In the genomic region with DNA sequence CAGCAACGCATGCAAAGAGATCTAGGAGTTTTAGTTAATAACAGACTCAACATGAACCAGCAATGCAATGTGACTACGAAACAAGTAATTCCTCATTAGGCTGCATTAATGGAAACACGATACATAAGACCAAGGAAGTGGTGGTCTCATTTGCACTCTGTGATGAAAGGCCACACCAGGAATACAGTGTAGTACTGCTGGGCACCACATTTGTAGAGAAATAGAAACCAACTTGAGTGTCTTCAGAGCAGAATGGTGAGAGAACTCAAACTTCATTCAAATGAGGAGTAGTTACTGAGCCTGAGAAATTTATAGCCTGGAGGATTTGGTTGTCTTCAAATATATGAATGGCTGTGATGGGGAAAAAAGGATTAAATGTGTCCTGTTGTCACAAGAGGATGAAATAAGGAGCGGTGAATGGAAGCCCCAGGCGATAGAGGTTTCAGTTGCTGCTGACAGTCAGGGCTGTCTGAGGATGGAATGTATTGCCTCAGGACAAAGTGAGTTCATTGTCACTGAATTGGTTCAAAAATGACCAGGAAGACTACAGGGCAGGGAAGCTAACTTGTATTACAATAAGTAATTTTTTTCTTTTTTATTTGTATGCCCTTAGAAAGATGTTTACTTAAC, we compare ENCODE assay signal across 1 cellular context.
TF ChIP-seq lines count a peak whose summit lies in the region.

No MANE protein-coding gene starts in this region.

TF ChIP-seq in GM23338, 12 proteins besides CTCF, POLR2A, EP300 and RAD21 (continued from another document):
- TF ChIP-seq, protein P1, sequence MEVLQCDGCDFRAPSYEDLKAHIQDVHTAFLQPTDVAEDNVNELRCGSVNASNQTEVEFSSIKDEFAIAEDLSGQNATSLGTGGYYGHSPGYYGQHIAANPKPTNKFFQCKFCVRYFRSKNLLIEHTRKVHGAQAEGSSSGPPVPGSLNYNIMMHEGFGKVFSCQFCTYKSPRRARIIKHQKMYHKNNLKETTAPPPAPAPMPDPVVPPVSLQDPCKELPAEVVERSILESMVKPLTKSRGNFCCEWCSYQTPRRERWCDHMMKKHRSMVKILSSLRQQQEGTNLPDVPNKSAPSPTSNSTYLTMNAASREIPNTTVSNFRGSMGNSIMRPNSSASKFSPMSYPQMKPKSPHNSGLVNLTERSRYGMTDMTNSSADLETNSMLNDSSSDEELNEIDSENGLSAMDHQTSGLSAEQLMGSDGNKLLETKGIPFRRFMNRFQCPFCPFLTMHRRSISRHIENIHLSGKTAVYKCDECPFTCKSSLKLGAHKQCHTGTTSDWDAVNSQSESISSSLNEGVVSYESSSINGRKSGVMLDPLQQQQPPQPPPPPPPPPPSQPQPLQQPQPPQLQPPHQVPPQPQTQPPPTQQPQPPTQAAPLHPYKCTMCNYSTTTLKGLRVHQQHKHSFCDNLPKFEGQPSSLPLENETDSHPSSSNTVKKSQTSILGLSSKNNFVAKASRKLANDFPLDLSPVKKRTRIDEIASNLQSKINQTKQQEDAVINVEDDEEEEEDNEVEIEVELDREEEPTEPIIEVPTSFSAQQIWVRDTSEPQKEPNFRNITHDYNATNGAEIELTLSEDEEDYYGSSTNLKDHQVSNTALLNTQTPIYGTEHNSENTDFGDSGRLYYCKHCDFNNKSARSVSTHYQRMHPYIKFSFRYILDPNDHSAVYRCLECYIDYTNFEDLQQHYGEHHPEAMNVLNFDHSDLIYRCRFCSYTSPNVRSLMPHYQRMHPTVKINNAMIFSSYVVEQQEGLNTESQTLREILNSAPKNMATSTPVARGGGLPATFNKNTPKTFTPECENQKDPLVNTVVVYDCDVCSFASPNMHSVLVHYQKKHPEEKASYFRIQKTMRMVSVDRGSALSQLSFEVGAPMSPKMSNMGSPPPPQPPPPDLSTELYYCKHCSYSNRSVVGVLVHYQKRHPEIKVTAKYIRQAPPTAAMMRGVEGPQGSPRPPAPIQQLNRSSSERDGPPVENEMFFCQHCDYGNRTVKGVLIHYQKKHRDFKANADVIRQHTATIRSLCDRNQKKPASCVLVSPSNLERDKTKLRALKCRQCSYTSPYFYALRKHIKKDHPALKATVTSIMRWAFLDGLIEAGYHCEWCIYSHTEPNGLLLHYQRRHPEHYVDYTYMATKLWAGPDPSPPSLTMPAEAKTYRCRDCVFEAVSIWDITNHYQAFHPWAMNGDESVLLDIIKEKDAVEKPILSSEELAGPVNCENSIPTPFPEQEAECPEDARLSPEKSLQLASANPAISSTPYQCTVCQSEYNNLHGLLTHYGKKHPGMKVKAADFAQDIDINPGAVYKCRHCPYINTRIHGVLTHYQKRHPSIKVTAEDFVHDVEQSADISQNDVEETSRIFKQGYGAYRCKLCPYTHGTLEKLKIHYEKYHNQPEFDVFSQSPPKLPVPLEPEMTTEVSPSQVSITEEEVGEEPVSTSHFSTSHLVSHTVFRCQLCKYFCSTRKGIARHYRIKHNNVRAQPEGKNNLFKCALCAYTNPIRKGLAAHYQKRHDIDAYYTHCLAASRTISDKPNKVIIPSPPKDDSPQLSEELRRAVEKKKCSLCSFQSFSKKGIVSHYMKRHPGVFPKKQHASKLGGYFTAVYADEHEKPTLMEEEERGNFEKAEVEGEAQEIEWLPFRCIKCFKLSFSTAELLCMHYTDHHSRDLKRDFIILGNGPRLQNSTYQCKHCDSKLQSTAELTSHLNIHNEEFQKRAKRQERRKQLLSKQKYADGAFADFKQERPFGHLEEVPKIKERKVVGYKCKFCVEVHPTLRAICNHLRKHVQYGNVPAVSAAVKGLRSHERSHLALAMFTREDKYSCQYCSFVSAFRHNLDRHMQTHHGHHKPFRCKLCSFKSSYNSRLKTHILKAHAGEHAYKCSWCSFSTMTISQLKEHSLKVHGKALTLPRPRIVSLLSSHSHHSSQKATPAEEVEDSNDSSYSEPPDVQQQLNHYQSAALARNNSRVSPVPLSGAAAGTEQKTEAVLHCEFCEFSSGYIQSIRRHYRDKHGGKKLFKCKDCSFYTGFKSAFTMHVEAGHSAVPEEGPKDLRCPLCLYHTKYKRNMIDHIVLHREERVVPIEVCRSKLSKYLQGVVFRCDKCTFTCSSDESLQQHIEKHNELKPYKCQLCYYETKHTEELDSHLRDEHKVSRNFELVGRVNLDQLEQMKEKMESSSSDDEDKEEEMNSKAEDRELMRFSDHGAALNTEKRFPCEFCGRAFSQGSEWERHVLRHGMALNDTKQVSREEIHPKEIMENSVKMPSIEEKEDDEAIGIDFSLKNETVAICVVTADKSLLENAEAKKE (CRISPR knock-in tag; IDR thresholded peaks at IDR 0.05) = no peak
- TF ChIP-seq JUNB (IDR thresholded peaks at IDR 0.05; ENCODE audit: unreplicated experiment) = no peak
- no peak for TF ChIP-seq POLR2AphosphoS5 (IDR thresholded peaks at IDR 0.05; ENCODE audit: low read depth)
- no peak for TF ChIP-seq ZNF114 (CRISPR knock-in tag; IDR thresholded peaks at IDR 0.05)
- TF ChIP-seq EZH2 (IDR thresholded peaks at IDR 0.05; ENCODE audit: low read depth, unreplicated experiment) = no peak
